ENCODE assay signal across 1 cellular context in genomic region chr3:128327606-128328031, GRCh38.
TF ChIP-seq lines count a peak whose summit lies in the region.

No MANE protein-coding gene starts in this region.

TF ChIP-seq in WTC11, 78 proteins besides CTCF, POLR2A, EP300 and RAD21 (continued from another document):
- TF ChIP-seq PRDM15 (CRISPR knock-in tag; IDR thresholded peaks at IDR 0.05) (no peak), SMAD4 (CRISPR knock-in tag; IDR thresholded peaks at IDR 0.05) (no peak), SMAD3 (CRISPR knock-in tag; IDR thresholded peaks at IDR 0.05; ENCODE audit: borderline replicate concordance) (no peak)
